ENCODE assay signal across 8 cellular contexts in the genomic region with DNA sequence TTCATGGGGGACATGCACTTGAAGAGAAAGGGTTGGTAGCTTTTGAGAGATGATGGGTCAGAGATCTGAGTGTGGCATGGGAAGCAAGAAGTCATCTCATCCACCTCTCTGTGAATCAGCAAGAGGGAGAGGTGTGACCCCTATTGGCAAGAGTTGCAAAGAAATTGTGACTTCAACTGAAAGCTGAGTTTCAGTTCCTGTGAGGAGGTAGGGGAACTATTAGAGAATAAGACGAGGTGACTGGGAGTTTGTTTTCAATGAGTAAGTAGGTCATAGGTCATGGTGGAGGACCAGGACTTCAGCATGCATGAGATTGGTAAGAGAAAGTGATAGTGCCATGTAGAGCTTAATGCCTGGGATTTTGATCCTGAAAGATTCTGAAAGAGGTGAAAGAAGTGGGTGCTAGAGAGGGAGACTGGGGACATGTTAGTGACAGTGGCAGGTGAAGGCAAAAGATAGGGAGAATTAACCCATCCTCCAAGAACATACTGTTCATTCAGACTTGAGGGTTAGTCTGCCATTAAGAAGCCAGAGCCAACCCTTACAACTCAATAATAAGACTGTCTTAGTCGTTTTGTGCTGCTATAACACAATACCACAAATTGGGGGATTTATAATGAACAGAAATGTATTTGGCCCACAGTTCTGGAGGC.
DNase-seq lines count a peak whose midpoint lies in the region; ATAC-seq and TF ChIP-seq lines count a peak whose summit lies in the region.

No MANE protein-coding gene starts in this region.

- H3K9me3 Mint-ChIP-seq in activated T-cell treated with anti-CD3 and anti-CD28 coated beads, Interleukin-2, amount 50 U/mL, for 24 hours: no peaks in the 10 kb centered on the region

- intact Hi-C loops in upper lobe of right lung (cut with DNase I): no loop called here

- ATAC-seq in GM18907 (IDR thresholded peaks at IDR 0.05; ENCODE audit: unreplicated experiment) (peak; percentile 99), HG02973 (IDR thresholded peaks at IDR 0.05; ENCODE audit: unreplicated experiment) (peak; percentile 100), upper lobe of right lung (peak; percentile 67)

- H3K4me3 Mint-ChIP-seq in activated T-cell treated with anti-CD3 and anti-CD28 coated beads, Interleukin-2, amount 50 U/mL, for 24 hours: no peak overlapping the region

- peak; percentile 34 for TF ChIP-seq CTCF in upper lobe of right lung (IDR thresholded peaks at IDR 0.05)

- no peak overlapping the region for H3K27ac Mint-ChIP-seq in activated T-cell treated with anti-CD3 and anti-CD28 coated beads, Interleukin-2, amount 50 U/mL, for 24 hours

- no peaks in the 10 kb centered on the region for H3K9me3 ChIP-seq in upper lobe of right lung

- H3K4me1 Mint-ChIP-seq in activated T-cell treated with anti-CD3 and anti-CD28 coated beads, Interleukin-2, amount 50 U/mL, for 24 hours (ENCODE audit: low read depth): no peaks in the 10 kb centered on the region

- H3K27me3 Mint-ChIP-seq in activated T-cell treated with anti-CD3 and anti-CD28 coated beads, Interleukin-2, amount 50 U/mL, for 24 hours: no peaks in the 10 kb centered on the region

- H3K27me3 ChIP-seq in upper lobe of right lung: no peaks in the 10 kb centered on the region

- DNase-seq in DMS53 treated with DMSO at 0.1 percent for 48 hours (lab: John Stamatoyannopoulos, UW; ENCODE audit: unreplicated experiment): peak; percentile 54
- peak; percentile 35 for DNase-seq in OCI-M1 (lab: John Stamatoyannopoulos, UW)
- DNase-seq in glomerular visceral epithelial cell (ENCODE audit: extremely low spot score): peak; percentile 37
- no peak for DNase-seq in upper lobe of right lung
- no peak for DNase-seq in NCI-H345 (lab: John Stamatoyannopoulos, UW)
- DNase-seq in activated T-cell treated with anti-CD3 and anti-CD28 coated beads, Interleukin-2, amount 50 U/mL, for 24 hours: no peak

- no peaks in the 10 kb centered on the region for H3K36me3 Mint-ChIP-seq in activated T-cell treated with anti-CD3 and anti-CD28 coated beads, Interleukin-2, amount 50 U/mL, for 24 hours (ENCODE audit: low read depth)

- no peaks in the 10 kb centered on the region for H3K4me1 ChIP-seq in upper lobe of right lung

- H3K27ac ChIP-seq in upper lobe of right lung: no peak overlapping the region

- H3K36me3 ChIP-seq in upper lobe of right lung: no peaks in the 10 kb centered on the region

- H3K4me3 ChIP-seq in upper lobe of right lung: no peak overlapping the region

Comparison
In these comparisons a context has a peak if more than half of its experiments do, and no peak if none do; other contexts are left out.
1. DNase-seq: peak in DMS53 treated with DMSO at 0.1 percent for 48 hours (single experiment), OCI-M1 (single experiment) and glomerular visceral epithelial cell (single experiment); none in upper lobe of right lung (single experiment), NCI-H345 (single experiment) and activated T-cell treated with anti-CD3 and anti-CD28 coated beads, Interleukin-2, amount 50 U/mL, for 24 hours (single experiment).
2. Peak in every context shown above with its lines, with median percentiles within 50 percentile points of each other: ATAC-seq.